In the genomic region with DNA sequence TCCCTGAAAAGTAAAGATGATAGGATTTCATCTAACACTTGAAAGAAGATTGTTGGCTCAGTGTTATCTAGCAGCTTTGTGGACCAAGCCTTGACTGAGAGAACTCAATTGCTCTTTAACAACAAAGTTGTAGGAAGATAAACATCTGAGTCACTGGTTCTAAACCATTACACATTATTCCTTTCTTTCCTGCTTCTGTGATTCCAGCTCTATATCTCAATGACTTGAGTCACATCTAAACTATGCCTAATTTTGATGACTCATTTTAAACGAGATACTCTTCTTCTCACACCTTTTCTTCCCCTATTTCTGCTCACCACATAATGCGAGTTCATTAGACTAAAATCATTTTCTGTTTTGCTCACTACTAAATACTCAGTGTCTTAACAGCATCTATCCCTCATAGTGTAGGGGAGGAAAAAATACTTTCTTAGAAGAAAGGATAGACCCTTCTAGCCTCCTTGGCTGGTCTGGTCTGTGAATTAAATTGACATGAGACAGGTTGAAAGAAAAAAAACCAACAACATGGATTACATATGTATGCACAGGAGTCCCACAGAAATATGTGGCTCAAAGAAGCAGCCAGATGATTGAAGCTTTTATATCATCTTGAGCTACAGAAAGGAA, we compare ENCODE assay signal across 13 cellular contexts.
DNase-seq lines count a peak whose midpoint lies in the region; ATAC-seq and TF ChIP-seq lines count a peak whose summit lies in the region.
"Had no signal": no experiment of that assay in that cellular context is flagged by ENCODE, and none has a peak within 500 bp of the region (broad histone marks: within the 10 kb centered on the region; RNA-seq: fewer than 3 reads in every experiment).

No MANE protein-coding gene starts in this region.

- H3K27ac ChIP-seq in SK-N-SH (ENCODE audit: low read depth in 2 of 2, low read length in 1 of 2), result no peak overlapping the region
- H3K27ac ChIP-seq: skin epidermis, testis had no signal

- no peak overlapping the region for H2AFZ ChIP-seq in SK-N-SH (ENCODE audit: low read depth)

- CTCF ChIA-PET in SK-N-SH (lab: Yijun Ruan, JAX), result interaction anchor here (1.0 kb wide), 1 partner anchor 167 kb away, joined by 4 read pairs; no protein-coding TSS in a partner anchor

- 33% methylated on average over 2 of the region's 2 CpGs for WGBS in SK-N-SH (ENCODE audit: low lambda C conversion rate)

- DNase-seq in HCEC 1CT (peak; percentile 80), SK-N-SH (no peak), fibroblast of peridontal ligament (ENCODE audit: extremely low read depth) (peak; percentile 52), renal cortical epithelial cell (ENCODE audit: low read depth) (peak; percentile 99), retina (no peak), NCI-H1694 (lab: John Stamatoyannopoulos, UW) (no peak)
- DNase-seq: activated T-cell treated with anti-CD3 and anti-CD28 coated beads, Interleukin-2, amount 50 U/mL, for 4 hours; NCI-H1105 treated with DMSO at 0.1 percent for 48 hours; NCI-H526; testis had no signal

- TF ChIP-seq RAD21 in SK-N-SH (IDR thresholded peaks at IDR 0.05; ENCODE audit: low read length), result no peak

- H4K20me1 ChIP-seq in SK-N-SH (ENCODE audit: insufficient read depth), result no peaks in the 10 kb centered on the region

- H3K4me2 ChIP-seq in SK-N-SH, result no peak overlapping the region

- H3K79me2 ChIP-seq in SK-N-SH (ENCODE audit: insufficient read depth), result no peaks in the 10 kb centered on the region

- H3F3A ChIP-seq in SK-N-SH (replicated peaks; ENCODE audit: insufficient read depth), result no peaks in the 10 kb centered on the region

- ATAC-seq in HG02840 (IDR thresholded peaks at IDR 0.05; ENCODE audit: low FRiP score, unreplicated experiment) (no peak), HG03159 (IDR thresholded peaks at IDR 0.05; ENCODE audit: unreplicated experiment) (no peak)
- ATAC-seq: activated T-cell treated with anti-CD3 and anti-CD28 coated beads, Interleukin-2, amount 50 U/mL, for 4 hours had no signal

- H3K9me3 ChIP-seq in SK-N-SH, result no peaks in the 10 kb centered on the region
- H3K9me3 ChIP-seq: testis had no signal

- H3K4me3 ChIP-seq in SK-N-SH (ENCODE audit: low read depth in 2 of 2, low read length in 1 of 2), result no peak overlapping the region
- H3K4me3 ChIP-seq: skin epidermis, testis had no signal

- no peaks in the 10 kb centered on the region; a peak in 1 of 4 replicates for H3K4me1 ChIP-seq in SK-N-SH (ENCODE audit: control insufficient read depth in 1 of 2, insufficient read depth in 2 of 2, low read depth in 1 of 2, low read length in 1 of 2)
- H3K4me1 ChIP-seq: testis had no signal

- H3K9ac ChIP-seq in SK-N-SH, result no peak overlapping the region

- TF ChIP-seq EP300 in SK-N-SH (IDR thresholded peaks at IDR 0.05; ENCODE audit: borderline replicate concordance in 1 of 2, low read depth in 1 of 2, low read length in 1 of 2), result no peak

- no peaks in the 10 kb centered on the region for H3K9me2 ChIP-seq in SK-N-SH

- POLR2A ChIA-PET in SK-N-SH (lab: Yijun Ruan, JAX), result no interaction called here

- no peaks in the 10 kb centered on the region for H3K27me3 ChIP-seq in SK-N-SH (ENCODE audit: insufficient read depth)
- H3K27me3 ChIP-seq: testis had no signal

- H3K36me3 ChIP-seq in SK-N-SH (replicated peaks in 1 of 2; ENCODE audit: control insufficient read depth in 1 of 2, insufficient read depth in 2 of 2, low read length in 1 of 2), result no peaks in the 10 kb centered on the region

- TF ChIP-seq CTCF in SK-N-SH (IDR thresholded peaks at IDR 0.05), result no peak

TF ChIP-seq in SK-N-SH, 30 proteins besides CTCF, POLR2A, EP300 and RAD21:
- TF ChIP-seq TCF12 (IDR thresholded peaks at IDR 0.05) (no peak), FOSL2 (IDR thresholded peaks at IDR 0.05; ENCODE audit: borderline replicate concordance, low read depth) (peak; percentile 63), JUND (IDR thresholded peaks at IDR 0.05) (peak; percentile 48)
TF ChIP-seq in SK-N-SH: peak in this region for 2.

Comparison
In these comparisons a context has a peak if more than half of its experiments do, and no peak if none do; other contexts are left out.
1. DNase-seq: peak in HCEC 1CT (single experiment), fibroblast of peridontal ligament (single experiment) and renal cortical epithelial cell (single experiment); none in SK-N-SH (single experiment), retina (single experiment) and NCI-H1694 (single experiment).